Comparison of ENCODE assay signal across 1 cellular context in genomic region chr19:17336872-17337674, GRCh38.
TF ChIP-seq lines count a peak whose summit lies in the region.

Gene GTPBP3 (plus strand): TSS chr19:17337553. CDS start chr19:17337612, 59 bp downstream.

TF ChIP-seq in K562, 482 proteins besides CTCF, POLR2A, EP300 and RAD21 (continued from another document and continues in another):
- no peak for TF ChIP-seq THRAP3 (IDR thresholded peaks at IDR 0.05; ENCODE audit: borderline replicate concordance)
- peak; percentile 61; the same call in 1 of the 2 replicates for TF ChIP-seq RUNX1 (IDR thresholded peaks at IDR 0.05; ENCODE audit: low read depth)
- TF ChIP-seq RBBP5 (IDR thresholded peaks at IDR 0.05; ENCODE audit: borderline replicate concordance, insufficient read depth, low read length, poor library complexity, severe bottlenecking): peak; percentile 21
- peak in 1 of 2 experiments; percentile 91; a peak in 1 of 4 replicates for TF ChIP-seq BCLAF1 (IDR thresholded peaks at IDR 0.05; ENCODE audit: borderline replicate concordance in 1 of 2, control insufficient read depth in 1 of 2, low read depth in 2 of 2, low read length in 1 of 2)
- 0 out of 2 replicates have a peak, but pooled peaks have one; percentile 4 for TF ChIP-seq DEAF1 (CRISPR knock-in tag; IDR thresholded peaks at IDR 0.05)
- TF ChIP-seq SMAD1 (IDR thresholded peaks at IDR 0.05; ENCODE audit: low read depth, low read length, partially characterized antibody): peak; percentile 62
- TF ChIP-seq XRCC5 (IDR thresholded peaks at IDR 0.05; ENCODE audit: low read depth, low read length): peak; percentile 80; the same call in 1 of the 2 replicates
- TF ChIP-seq ZNF436 (CRISPR knock-in tag; IDR thresholded peaks at IDR 0.05): peak; percentile 99
- TF ChIP-seq ZNF324 (CRISPR knock-in tag; IDR thresholded peaks at IDR 0.05): no peak
- TF ChIP-seq E2F1 (CRISPR knock-in tag; IDR thresholded peaks at IDR 0.05): peak; percentile 74
- no peak for TF ChIP-seq HNRNPK (IDR thresholded peaks at IDR 0.05; ENCODE audit: low read depth, low read length, poor library complexity, severe bottlenecking)
- TF ChIP-seq ZNF592 (IDR thresholded peaks at IDR 0.05): no peak
- TF ChIP-seq ZNF253 (CRISPR knock-in tag; conservative IDR thresholded peaks at IDR 0.05): no peak
- no peak for TF ChIP-seq WHSC1 (IDR thresholded peaks at IDR 0.05; ENCODE audit: low read length)
- peak; percentile 41; the same call in 1 of the 2 replicates for TF ChIP-seq ZNF407 (IDR thresholded peaks at IDR 0.05; ENCODE audit: low read depth)
- no peak for TF ChIP-seq FUS (optimal IDR thresholded peaks at IDR 0.05; ENCODE audit: low read depth, low read length)
- peak; percentile 93 for TF ChIP-seq CTBP1 (IDR thresholded peaks at IDR 0.05; ENCODE audit: borderline replicate concordance)
- peak; percentile 82 for TF ChIP-seq RBM25 (IDR thresholded peaks at IDR 0.05; ENCODE audit: low read depth, low read length, severe bottlenecking)
- no peak for TF ChIP-seq ZNF224 (CRISPR knock-in tag; IDR thresholded peaks at IDR 0.05)
- peak; percentile 61; the same call in 1 of the 2 replicates for TF ChIP-seq NR2C2 (CRISPR knock-in tag; IDR thresholded peaks at IDR 0.05)
- TF ChIP-seq NR2C2 (tag; IDR thresholded peaks at IDR 0.05): peak; percentile 93
- peak; percentile 42; the same call in 1 of the 2 replicates for TF ChIP-seq ZNF263 (CRISPR knock-in tag; IDR thresholded peaks at IDR 0.05; ENCODE audit: borderline replicate concordance)
- TF ChIP-seq ATF1 (CRISPR knock-in tag; IDR thresholded peaks at IDR 0.05): 0 out of 2 replicates have a peak, but pooled peaks have one; percentile 43
- peak; percentile 96 for TF ChIP-seq ATF1 (tag; IDR thresholded peaks at IDR 0.05)
- peak; percentile 93 to 96 for TF ChIP-seq ARNT (IDR thresholded peaks at IDR 0.05)
- TF ChIP-seq MCM2 (IDR thresholded peaks at IDR 0.05; ENCODE audit: low read depth): no peak
- TF ChIP-seq CGGBP1 (CRISPR knock-in tag; IDR thresholded peaks at IDR 0.05): 0 out of 2 replicates have a peak, but pooled peaks have one; percentile 17
- TF ChIP-seq HMGN3 (IDR thresholded peaks at IDR 0.05; ENCODE audit: borderline replicate concordance, extremely low read depth, insufficient read length, low read depth, low read length): no peak
- TF ChIP-seq ZNF277 (CRISPR knock-in tag; IDR thresholded peaks at IDR 0.05; ENCODE audit: borderline replicate concordance): no peak
- no peak for TF ChIP-seq NELFE (IDR thresholded peaks at IDR 0.05; ENCODE audit: insufficient read depth, insufficient read length)
- peak; percentile 70 to 77; a peak in 3 of 4 replicates for TF ChIP-seq SIX5 (IDR thresholded peaks at IDR 0.05; ENCODE audit: borderline replicate concordance in 1 of 2, insufficient read depth in 1 of 2, low read depth in 1 of 2, low read length in 2 of 2)
- peak; percentile 68 for TF ChIP-seq TFAP4 (CRISPR knock-in tag; IDR thresholded peaks at IDR 0.05; ENCODE audit: borderline replicate concordance)
- 0 out of 2 replicates have a peak, but pooled peaks have one; percentile 81 for TF ChIP-seq GTF2F1 (IDR thresholded peaks at IDR 0.05; ENCODE audit: low read depth, low read length)
- TF ChIP-seq KDM1A (IDR thresholded peaks at IDR 0.05): peak; percentile 93 to 96; a peak in 3 of 4 replicates
- peak; percentile 76 for TF ChIP-seq SOX6 (IDR thresholded peaks at IDR 0.05)
- no peak for TF ChIP-seq ZNF146 (CRISPR knock-in tag; IDR thresholded peaks at IDR 0.05; ENCODE audit: unreplicated experiment)
- no peak for TF ChIP-seq TCF15 (CRISPR knock-in tag; IDR thresholded peaks at IDR 0.05)
